8 cellular contexts compared by ENCODE assay signal in genomic region chr9:136791466-136792276, GRCh38. TPM values are rescaled to one million over a fixed set of nuclear protein-coding genes. Genes with fewer than 3 reads are reported as not detected.
DNase-seq lines count a peak whose midpoint lies in the region; ATAC-seq and TF ChIP-seq lines count a peak whose summit lies in the region.

No MANE protein-coding gene starts in this region.

- H3K9ac ChIP-seq in BLaER1: peak overlapping the region; percentile 90

- peaks cover 17% of the 10 kb centered on the region for H4K20me1 ChIP-seq in BLaER1

- H3K4me1 ChIP-seq in BLaER1: peaks cover 82% of the 10 kb centered on the region

- DNase-seq in NCI-H1694 treated with DMSO at 0.1 percent for 48 hours (lab: John Stamatoyannopoulos, UW) (peak; percentile 14), choroid plexus epithelial cell (ENCODE audit: low read depth) (no peak), lung microvascular endothelial cell (ENCODE audit: low read depth in 2 of 2) (peak; percentile 16 to 48), cerebellum (ENCODE audit: low spot score) (no peak)
- peak; percentile 74 for DNase-seq in activated CD4-positive, CD25-positive, alpha-beta regulatory T cell treated with anti-CD3 and anti-CD28 coated beads, Interleukin-2, amount 50 U/mL, for 72 hours
- DNase-seq in stimulated activated CD8-positive, alpha-beta memory T cell treated with anti-CD3 and anti-CD28 coated beads, Interleukin-15, amount 100 ng/mL, for 24 hours (ENCODE audit: low read depth): peak; percentile 28

- peaks cover 21% of the 10 kb centered on the region; the same call in 1 of the 2 replicates for H3K36me3 ChIP-seq in BLaER1

- TF ChIP-seq CTCF in choroid plexus epithelial cell (conservative IDR thresholded peaks at IDR 0.05; ENCODE audit: low read depth, low read length): peak; percentile 81

- peak overlapping the region; percentile 91 for H3K27ac ChIP-seq in BLaER1

- ATAC-seq in GM19467 (IDR thresholded peaks at IDR 0.05; ENCODE audit: unreplicated experiment): peak; percentile 12

- peak overlapping the region; percentile 97 for H3K4me2 ChIP-seq in BLaER1

- H3K9me3 ChIP-seq in BLaER1: no peaks in the 10 kb centered on the region

- H3K27me3 ChIP-seq in BLaER1: no peaks in the 10 kb centered on the region

- H3K4me3 ChIP-seq in BLaER1: peak overlapping the region; percentile 82
- peak overlapping the region; percentile 88 for H3K4me3 ChIP-seq in choroid plexus epithelial cell (ENCODE audit: low read depth, low read length)

RNA-seq across cellular contexts. Expression of gene TMEM141, which starts 0.5 kb away (rescaled TPM):
- 65.4 and 66.7 TPM in 2 replicates for total RNA-seq in lung microvascular endothelial cell
- total RNA-seq in cerebellum: 14.7 TPM

RNA-seq across cellular contexts. Expression of gene CCDC183, which starts 4.5 kb away (rescaled TPM):
- 0.22 and 1.4 TPM in 2 replicates for total RNA-seq in lung microvascular endothelial cell
- 1.7 TPM for total RNA-seq in cerebellum

RNA-seq across cellular contexts. Expression of gene RABL6, which starts 16.1 kb away (rescaled TPM):
- total RNA-seq in lung microvascular endothelial cell (43.8 and 47.7 TPM in 2 replicates), cerebellum (42.2 TPM)

RNA-seq across cellular contexts. Expression of gene LCN15, which starts 27.4 kb away (rescaled TPM):
- 0.22 TPM in 1 of 2 replicates, not detected in the other for total RNA-seq in lung microvascular endothelial cell
- total RNA-seq in cerebellum: not detected

RNA-seq across cellular contexts. Expression of gene LCN8, which starts 33.6 kb away (rescaled TPM):
- total RNA-seq in lung microvascular endothelial cell (not detected in 2 replicates), cerebellum (not detected)

Comparison
In these comparisons a context has a peak if more than half of its experiments do, and no peak if none do; other contexts are left out.
1. DNase-seq: peak in NCI-H1694 treated with DMSO at 0.1 percent for 48 hours (single experiment), activated CD4-positive, CD25-positive, alpha-beta regulatory T cell treated with anti-CD3 and anti-CD28 coated beads, Interleukin-2, amount 50 U/mL, for 72 hours (single experiment), lung microvascular endothelial cell (2 of 2) and stimulated activated CD8-positive, alpha-beta memory T cell treated with anti-CD3 and anti-CD28 coated beads, Interleukin-15, amount 100 ng/mL, for 24 hours (single experiment); none in choroid plexus epithelial cell (single experiment) and cerebellum (single experiment).